In the genomic region with DNA sequence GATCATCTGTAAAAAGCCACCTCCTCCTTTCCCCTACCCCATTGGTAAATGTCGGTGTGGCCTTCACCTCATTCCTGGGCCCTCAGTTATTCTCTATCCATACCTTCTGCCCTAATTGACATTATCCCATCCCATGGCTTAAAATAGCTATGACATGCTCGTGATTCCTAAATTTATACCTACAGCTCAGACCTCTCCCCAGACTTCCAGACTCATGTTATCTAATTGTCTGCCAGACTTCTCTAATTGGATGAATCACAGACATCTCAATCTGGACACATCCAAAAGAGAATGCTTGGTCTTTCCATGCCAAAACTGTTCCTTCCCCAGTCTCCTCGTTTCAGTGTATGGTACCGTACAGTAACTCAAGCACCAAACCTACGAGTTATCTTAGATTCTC, we compare ENCODE assay signal across 23 cellular contexts.
DNase-seq lines count a peak whose midpoint lies in the region; ATAC-seq and TF ChIP-seq lines count a peak whose summit lies in the region.
"Had no signal": no experiment of that assay in that cellular context is flagged by ENCODE, and none has a peak within 500 bp of the region (broad histone marks: within the 10 kb centered on the region; RNA-seq: fewer than 3 reads in every experiment).

No MANE protein-coding gene starts in this region.

- peak; percentile 60 for DNase-seq in NCI-H446 treated with DMSO at 0.1 percent for 48 hours (lab: John Stamatoyannopoulos, UW)
- DNase-seq in NCI-H82 (lab: John Stamatoyannopoulos, UW): peak; percentile 84
- DNase-seq in SK-N-DZ (ENCODE audit: low spot score): peak; percentile 89
- DNase-seq in brain microvascular endothelial cell: no peak
- DNase-seq in tibial nerve (ENCODE audit: low spot score in 2 of 2): no peak
- DNase-seq: 8988T; ACHN; BE2C; C1 segment of cervical spinal cord; CD4-positive, alpha-beta memory T cell; CD4-positive, CD25-positive, alpha-beta regulatory T cell; CD8-positive, alpha-beta memory T cell; COR-L47; DMS 273 treated with DMSO at 0.1 percent for 48 hours; DMS153; DMS53; DMS79; DND-41; EL; GDM1 had no signal

- no peak for ATAC-seq in GM18498 (IDR thresholded peaks at IDR 0.05; ENCODE audit: unreplicated experiment)
- ATAC-seq: GM12878 had no signal

- H3K9me3 ChIP-seq in tibial nerve: no peaks in the 10 kb centered on the region
- H3K9me3 ChIP-seq: BE2C, BLaER1 had no signal

- TF ChIP-seq POLR2A in tibial nerve (IDR thresholded peaks at IDR 0.05): no peak

- no peak for TF ChIP-seq EP300 in tibial nerve (IDR thresholded peaks at IDR 0.05)

- no peaks in the 10 kb centered on the region for H3K27me3 ChIP-seq in brain microvascular endothelial cell (replicated peaks)
- H3K27me3 ChIP-seq in tibial nerve: no peaks in the 10 kb centered on the region
- H3K27me3 ChIP-seq: BE2C, BLaER1 had no signal

- no peaks in the 10 kb centered on the region for H3K4me1 ChIP-seq in tibial nerve
- H3K4me1 ChIP-seq: BLaER1 had no signal

- in situ Hi-C loops in brain microvascular endothelial cell (cut with HindIII; ENCODE audit: low pct_ligation_motif_present, low sequenced_read_pairs): no loop called here

- TF ChIP-seq CTCF in brain microvascular endothelial cell (IDR thresholded peaks at IDR 0.05; ENCODE audit: low read depth, low read length, missing control alignments): no peak
- TF ChIP-seq CTCF in tibial nerve (IDR thresholded peaks at IDR 0.05): no peak

- H3K36me3 ChIP-seq in brain microvascular endothelial cell (replicated peaks) (no peaks in the 10 kb centered on the region), tibial nerve (peaks cover 0 to 40% (median 0%) of the 10 kb centered on the region in 3 donors)
- H3K36me3 ChIP-seq: BE2C, BLaER1 had no signal

- H3K4me3 ChIP-seq in brain microvascular endothelial cell (ENCODE audit: low read depth, low read length): no peak overlapping the region
- H3K4me3 ChIP-seq in tibial nerve: no peak overlapping the region
- H3K4me3 ChIP-seq: BLaER1, GM12878 had no signal

- H3K27ac ChIP-seq in brain microvascular endothelial cell (no peak overlapping the region), tibial nerve (no peak overlapping the region)
- H3K27ac ChIP-seq: BLaER1 had no signal

- 92 to 94% methylated on average over 5 of the region's 5 CpGs for WGBS in tibial nerve, 2 donors

Comparison
In these comparisons a context has a peak if more than half of its experiments do, and no peak if none do; other contexts are left out.
1. DNase-seq: peak in NCI-H446 treated with DMSO at 0.1 percent for 48 hours (single experiment), NCI-H82 (single experiment) and SK-N-DZ (single experiment); none in brain microvascular endothelial cell (single experiment) and tibial nerve (0 of 2).